15 cellular contexts compared by ENCODE assay signal in genomic region chr10:103932996-103933395, GRCh38.
"Had no signal": no experiment of that assay in that cellular context is flagged by ENCODE, and none has a peak within 500 bp of the region (broad histone marks: within the 10 kb centered on the region; RNA-seq: fewer than 3 reads in every experiment).

No MANE protein-coding gene starts in this region.

- H3K27ac ChIP-seq: coronary artery, heart right ventricle, thyroid gland, uterus had no signal

- H3K4me1 Mint-ChIP-seq: activated CD4-positive, alpha-beta T cell treated with anti-CD3 and anti-CD28 coated beads, Interleukin-2, amount 10 ng/mL, durations not matched to agents 24 days and 14 days; activated naive CD4-positive, alpha-beta T cell treated with anti-CD3 and anti-CD28 coated beads, Interleukin-2, amount 10 ng/mL, durations not matched to agents 7 days and 5 days; naive B cell had no signal

- H3K36me3 ChIP-seq: heart right ventricle, thyroid gland, uterus had no signal

- H3K36me3 Mint-ChIP-seq: activated naive CD4-positive, alpha-beta T cell treated with anti-CD3 and anti-CD28 coated beads, Interleukin-2, amount 10 ng/mL, durations not matched to agents 7 days and 5 days; mesothelial cell of epicardium; naive B cell; WTC11 had no signal

- H3K27ac Mint-ChIP-seq: activated CD4-positive, alpha-beta T cell treated with anti-CD3 and anti-CD28 coated beads, Interleukin-2, amount 10 ng/mL, durations not matched to agents 24 days and 14 days; activated naive CD4-positive, alpha-beta T cell treated with anti-CD3 and anti-CD28 coated beads, Interleukin-2, amount 10 ng/mL, durations not matched to agents 7 days and 5 days; activated T-helper 2 cell treated with anti-CD3 and anti-CD28 coated beads, Interferon-gamma antibody, Interleukin-2, Interleukin-4, amounts not matched to agents 10 μg/mL and 5 μg/mL and 100 μg/mL, durations not matched to agents 14 hours and 24 hours and 36 hours; mesothelial cell of epicardium; naive B cell; WTC11 had no signal

- H3K27me3 Mint-ChIP-seq: naive B cell had no signal

- H3K4me3 ChIP-seq: coronary artery, heart right ventricle, thyroid gland, uterus had no signal

- H3K4me3 Mint-ChIP-seq: activated CD4-positive, alpha-beta T cell treated with anti-CD3 and anti-CD28 coated beads, Interleukin-2, amount 10 ng/mL, durations not matched to agents 24 days and 14 days; activated naive CD4-positive, alpha-beta T cell treated with anti-CD3 and anti-CD28 coated beads, Interleukin-2, amount 10 ng/mL, durations not matched to agents 7 days and 5 days; mesothelial cell of epicardium; naive B cell; WTC11 had no signal

- H3K4me1 ChIP-seq: uterus had no signal

- ATAC-seq: WTC11 had no signal

- H3K27me3 ChIP-seq: heart right ventricle, thyroid gland, uterus had no signal

- DNase-seq: activated CD4-positive, alpha-beta T cell treated with anti-CD3 and anti-CD28 coated beads, Interleukin-2, amount 10 ng/mL, durations not matched to agents 24 days and 14 days; activated CD8-positive, alpha-beta memory T cell treated with anti-CD3 and anti-CD28 coated beads for 24 hours; activated naive CD4-positive, alpha-beta T cell treated with anti-CD3 and anti-CD28 coated beads, Interleukin-2, amount 10 ng/mL, durations not matched to agents 7 days and 5 days; central memory CD4-positive, alpha-beta T cell; effector CD4-positive, alpha-beta T cell; heart right ventricle; naive B cell; retina; T1000; uterus had no signal

- H3K9me3 Mint-ChIP-seq: activated CD4-positive, alpha-beta T cell treated with anti-CD3 and anti-CD28 coated beads, Interleukin-2, amount 10 ng/mL, durations not matched to agents 24 days and 14 days; activated naive CD4-positive, alpha-beta T cell treated with anti-CD3 and anti-CD28 coated beads, Interleukin-2, amount 10 ng/mL, durations not matched to agents 7 days and 5 days; activated T-helper 2 cell treated with anti-CD3 and anti-CD28 coated beads, Interferon-gamma antibody, Interleukin-2, Interleukin-4, amounts not matched to agents 10 μg/mL and 5 μg/mL and 100 μg/mL, durations not matched to agents 14 hours and 24 hours and 36 hours; mesothelial cell of epicardium; WTC11 had no signal

- H3K9me3 ChIP-seq: heart right ventricle, thyroid gland, uterus had no signal
